9 cellular contexts compared by ENCODE assay signal in genomic region chr15:71656425-71656824, GRCh38.
"Had no signal": no experiment of that assay in that cellular context is flagged by ENCODE, and none has a peak within 500 bp of the region (broad histone marks: within the 10 kb centered on the region; RNA-seq: fewer than 3 reads in every experiment).

No MANE protein-coding gene starts in this region.

- H3K4me1 ChIP-seq: HAP-1 had no signal

- H3K9ac ChIP-seq: GM23248 had no signal

- H3K4me3 ChIP-seq: GM23248, HAP-1, K562 had no signal

- H3K9me3 ChIP-seq: HAP-1 had no signal

- H3K36me3 ChIP-seq: HAP-1 had no signal

- H3K27ac ChIP-seq: GM23248, HL-60 had no signal

- DNase-seq: GM23248, GOT3, H7, HFFc6, IMR-90, KG1 had no signal
